In the genomic region with DNA sequence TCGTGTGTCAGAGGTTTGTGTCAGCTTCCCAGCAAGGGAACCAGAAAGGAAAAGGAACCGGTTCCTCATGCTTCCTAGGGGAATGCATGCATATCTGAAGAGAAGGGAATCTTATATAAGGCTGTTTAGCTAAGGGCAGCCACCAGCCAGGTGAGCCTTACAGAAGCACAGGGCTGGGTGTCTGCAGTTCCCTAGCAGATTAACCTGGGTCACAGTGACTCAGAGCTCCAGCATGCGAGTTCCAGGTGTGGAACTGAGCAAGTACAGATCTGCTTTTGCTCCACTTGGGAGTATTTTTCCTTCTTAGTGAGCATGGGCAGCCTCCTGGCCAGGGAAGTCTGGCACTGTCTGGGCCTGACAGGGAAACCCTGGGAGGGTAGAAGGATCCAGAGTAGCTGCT, we compare ENCODE assay signal across 10 cellular contexts. TPM values are rescaled to one million over a fixed set of nuclear protein-coding genes. Genes with fewer than 3 reads are reported as not detected.
DNase-seq lines count a peak whose midpoint lies in the region; ATAC-seq, FAIRE-seq and TF ChIP-seq lines count a peak whose summit lies in the region.
"Had no signal": no experiment of that assay in that cellular context is flagged by ENCODE, and none has a peak within 500 bp of the region (broad histone marks: within the 10 kb centered on the region; RNA-seq: fewer than 3 reads in every experiment).

No MANE protein-coding gene starts in this region.

- peaks cover 10% of the 10 kb centered on the region for H3K4me1 ChIP-seq in HUES48 (ENCODE audit: control insufficient read depth, insufficient read depth, low read length)
- no peaks in the 10 kb centered on the region for H3K4me1 ChIP-seq in breast epithelium
- peaks cover 9% of the 10 kb centered on the region for H3K4me1 ChIP-seq in lower lobe of right lung
- no peaks in the 10 kb centered on the region for H3K4me1 ChIP-seq in thymus (ENCODE audit: control insufficient read depth, insufficient read depth, low read length)

- intact Hi-C loops in breast epithelium (cut with DNase I; ENCODE audit: low total_unique reads) (no loop called here), lower lobe of right lung (cut with DNase I) (no loop called here)

- no peak for TF ChIP-seq POLR2A in breast epithelium (IDR thresholded peaks at IDR 0.05)

- peak; percentile 65 to 82 for ATAC-seq in lower lobe of right lung
- ATAC-seq in HG03354 (IDR thresholded peaks at IDR 0.05; ENCODE audit: poor library complexity, severe bottlenecking, unreplicated experiment), result no peak

- H3K4me3 ChIP-seq in HUES48 (ENCODE audit: low read depth, low read length) (no peak overlapping the region), breast epithelium (no peak overlapping the region), lower lobe of right lung (no peak overlapping the region), thymus (ENCODE audit: low read length) (no peak overlapping the region)

- CTCF ChIA-PET in activated CD4-positive, alpha-beta memory T cell treated with anti-CD3 and anti-CD28 coated beads, Interleukin-2, amount 10 ng/mL, durations not matched to agents 7 days and 5 days (lab: Charles Lee), result interaction anchor here (0.6 to 4.1 kb wide), 25 partner anchors 10 to 499 kb away, joined by 3 to 19 read pairs (median 4); a partner anchor contains a TSS

- H3K27ac Mint-ChIP-seq in activated CD4-positive, alpha-beta memory T cell treated with anti-CD3 and anti-CD28 coated beads, Interleukin-2, amount 10 ng/mL, durations not matched to agents 7 days and 5 days, result no peak overlapping the region
- H3K27ac Mint-ChIP-seq: activated T-helper 1 cell treated with anti-CD3 and anti-CD28 coated beads, Interleukin-12 subunit alpha, Interleukin-12 subunit beta, Interleukin-2, Interleukin-4 antibody, amounts not matched to agents 30 ng/mL and 10 ng/mL and 1 ng/mL, durations not matched to agents 14 hours and 24 hours and 36 hours; stimulated activated memory B cell treated with anti-CD40 and anti-IgM and Interleukin-4, amounts not matched to agents 10 μg/mL and 1 μg/mL and 100 μg/mL, for 72 hours had no signal

- H3K27me3 ChIP-seq in HUES48 (ENCODE audit: control insufficient read depth, insufficient read depth, low read length), result no peaks in the 10 kb centered on the region
- H3K27me3 ChIP-seq in breast epithelium, result no peaks in the 10 kb centered on the region
- no peaks in the 10 kb centered on the region for H3K27me3 ChIP-seq in lower lobe of right lung (ENCODE audit: low read depth)
- H3K27me3 ChIP-seq in thymus (ENCODE audit: control insufficient read depth, insufficient read depth), result no peaks in the 10 kb centered on the region

- H3K9me3 Mint-ChIP-seq in activated CD4-positive, alpha-beta memory T cell treated with anti-CD3 and anti-CD28 coated beads, Interleukin-2, amount 10 ng/mL, durations not matched to agents 7 days and 5 days, result no peaks in the 10 kb centered on the region
- H3K9me3 Mint-ChIP-seq: activated T-helper 1 cell treated with anti-CD3 and anti-CD28 coated beads, Interleukin-12 subunit alpha, Interleukin-12 subunit beta, Interleukin-2, Interleukin-4 antibody, amounts not matched to agents 30 ng/mL and 10 ng/mL and 1 ng/mL, durations not matched to agents 14 hours and 24 hours and 36 hours; CD8-positive, alpha-beta memory T cell; stimulated activated memory B cell treated with anti-CD40 and anti-IgM and Interleukin-4, amounts not matched to agents 10 μg/mL and 1 μg/mL and 100 μg/mL, for 72 hours had no signal

- H3K9ac ChIP-seq in HUES48 (ENCODE audit: low read depth, low read length), result no peak overlapping the region

- H3K27ac ChIP-seq in HUES48 (ENCODE audit: low read depth, low read length) (peak overlapping the region; percentile 50), breast epithelium (peak overlapping the region; percentile 56 to 79), lower lobe of right lung (peak overlapping the region; percentile 38), thymus (ENCODE audit: low read depth) (peak overlapping the region; percentile 56)

- H3K4me1 Mint-ChIP-seq in activated CD4-positive, alpha-beta memory T cell treated with anti-CD3 and anti-CD28 coated beads, Interleukin-2, amount 10 ng/mL, durations not matched to agents 7 days and 5 days, result no peaks in the 10 kb centered on the region
- H3K4me1 Mint-ChIP-seq: CD8-positive, alpha-beta memory T cell had no signal

- no peak overlapping the region for H3K4me3 Mint-ChIP-seq in activated CD4-positive, alpha-beta memory T cell treated with anti-CD3 and anti-CD28 coated beads, Interleukin-2, amount 10 ng/mL, durations not matched to agents 7 days and 5 days
- H3K4me3 Mint-ChIP-seq: activated T-helper 1 cell treated with anti-CD3 and anti-CD28 coated beads, Interleukin-12 subunit alpha, Interleukin-12 subunit beta, Interleukin-2, Interleukin-4 antibody, amounts not matched to agents 30 ng/mL and 10 ng/mL and 1 ng/mL, durations not matched to agents 14 hours and 24 hours and 36 hours; CD8-positive, alpha-beta memory T cell; stimulated activated memory B cell treated with anti-CD40 and anti-IgM and Interleukin-4, amounts not matched to agents 10 μg/mL and 1 μg/mL and 100 μg/mL, for 72 hours had no signal

- POLR2A ChIA-PET in activated CD4-positive, alpha-beta memory T cell treated with anti-CD3 and anti-CD28 coated beads, Interleukin-2, amount 10 ng/mL, durations not matched to agents 7 days and 5 days (lab: Charles Lee), result interaction anchor here (0.6 to 1.4 kb wide), 2 partner anchors 13 to 171 kb away, joined by 3 read pairs; a partner anchor contains a TSS

- H3K9me3 ChIP-seq in HUES48 (ENCODE audit: control insufficient read depth, insufficient read depth, low read length) (no peaks in the 10 kb centered on the region), breast epithelium (no peaks in the 10 kb centered on the region), lower lobe of right lung (no peaks in the 10 kb centered on the region), thymus (ENCODE audit: control insufficient read depth) (no peaks in the 10 kb centered on the region)

- H3K36me3 Mint-ChIP-seq in activated CD4-positive, alpha-beta memory T cell treated with anti-CD3 and anti-CD28 coated beads, Interleukin-2, amount 10 ng/mL, durations not matched to agents 7 days and 5 days (ENCODE audit: low read depth), result no peaks in the 10 kb centered on the region
- H3K36me3 Mint-ChIP-seq: stimulated activated memory B cell treated with anti-CD40 and anti-IgM and Interleukin-4, amounts not matched to agents 10 μg/mL and 1 μg/mL and 100 μg/mL, for 72 hours had no signal

- no peak for TF ChIP-seq CTCF in breast epithelium (IDR thresholded peaks at IDR 0.05)
- no peak for TF ChIP-seq CTCF in lower lobe of right lung (IDR thresholded peaks at IDR 0.05)

- FAIRE-seq in urothelium cell line (lab: Jason Lieb, UNC), result no peak

- H3K36me3 ChIP-seq in HUES48 (ENCODE audit: control insufficient read depth, insufficient read depth, low read length) (peaks cover 16% of the 10 kb centered on the region), breast epithelium (no peaks in the 10 kb centered on the region), lower lobe of right lung (peaks cover 42% of the 10 kb centered on the region), thymus (ENCODE audit: control insufficient read depth, insufficient read depth) (no peaks in the 10 kb centered on the region)

- 96% methylated on average over 3 of the region's 3 CpGs for WGBS in thymus

- DNase-seq in breast epithelium (ENCODE audit: low spot score in 2 of 2) (peak in 1 of 2 donors; percentile 39), lower lobe of right lung (no peak), urothelium cell line (ENCODE audit: low spot score) (no peak)
- no peak for DNase-seq in activated CD4-positive, alpha-beta memory T cell treated with anti-CD3 and anti-CD28 coated beads, Interleukin-2, amount 10 ng/mL, durations not matched to agents 7 days and 5 days

- no peaks in the 10 kb centered on the region for H3K27me3 Mint-ChIP-seq in activated CD4-positive, alpha-beta memory T cell treated with anti-CD3 and anti-CD28 coated beads, Interleukin-2, amount 10 ng/mL, durations not matched to agents 7 days and 5 days
- H3K27me3 Mint-ChIP-seq: CD8-positive, alpha-beta memory T cell; stimulated activated memory B cell treated with anti-CD40 and anti-IgM and Interleukin-4, amounts not matched to agents 10 μg/mL and 1 μg/mL and 100 μg/mL, for 72 hours had no signal

RNA-seq across cellular contexts. Expression of a gene that starts 1.0 kb away (rescaled TPM):
- total RNA-seq in breast epithelium (not detected), lower lobe of right lung (0.35 TPM)
- polyA plus RNA-seq in thymus, result 0.68 TPM
- total RNA-seq in activated CD4-positive, alpha-beta memory T cell treated with anti-CD3 and anti-CD28 coated beads, Interleukin-2, amount 10 ng/mL, durations not matched to agents 7 days and 5 days, result under 1 TPM in 1 of 2 experiments, not detected in 1; 0.15 TPM
- total RNA-seq: activated T-helper 1 cell treated with anti-CD3 and anti-CD28 coated beads, Interleukin-12 subunit alpha, Interleukin-12 subunit beta, Interleukin-2, Interleukin-4 antibody, amounts not matched to agents 30 ng/mL and 10 ng/mL and 1 ng/mL, durations not matched to agents 14 hours and 24 hours and 36 hours; CD8-positive, alpha-beta memory T cell had no signal
- polyA plus RNA-seq: CD8-positive, alpha-beta memory T cell had no signal

RNA-seq across cellular contexts. Expression of a gene that starts 12.6 kb away (rescaled TPM):
- 10 to 100 TPM in 1 of 3 donors, 1 to 10 TPM in 2; 1.9 to 11.0 (median 2.3) TPM for total RNA-seq in breast epithelium
- 1.1 TPM for total RNA-seq in lower lobe of right lung
- polyA plus RNA-seq in thymus, result 0.18 TPM
- total RNA-seq in activated CD4-positive, alpha-beta memory T cell treated with anti-CD3 and anti-CD28 coated beads, Interleukin-2, amount 10 ng/mL, durations not matched to agents 7 days and 5 days, result not detected
- total RNA-seq: activated T-helper 1 cell treated with anti-CD3 and anti-CD28 coated beads, Interleukin-12 subunit alpha, Interleukin-12 subunit beta, Interleukin-2, Interleukin-4 antibody, amounts not matched to agents 30 ng/mL and 10 ng/mL and 1 ng/mL, durations not matched to agents 14 hours and 24 hours and 36 hours; CD8-positive, alpha-beta memory T cell had no signal
- polyA plus RNA-seq: CD8-positive, alpha-beta memory T cell had no signal

RNA-seq across cellular contexts. Expression of a gene that starts 17.9 kb away (rescaled TPM):
- total RNA-seq in breast epithelium (under 1 TPM in 2 of 3 donors, not detected in 1; 0.32 to 0.33 TPM), lower lobe of right lung (not detected)
- not detected for polyA plus RNA-seq in thymus
- total RNA-seq in activated CD4-positive, alpha-beta memory T cell treated with anti-CD3 and anti-CD28 coated beads, Interleukin-2, amount 10 ng/mL, durations not matched to agents 7 days and 5 days, result not detected
- total RNA-seq: activated T-helper 1 cell treated with anti-CD3 and anti-CD28 coated beads, Interleukin-12 subunit alpha, Interleukin-12 subunit beta, Interleukin-2, Interleukin-4 antibody, amounts not matched to agents 30 ng/mL and 10 ng/mL and 1 ng/mL, durations not matched to agents 14 hours and 24 hours and 36 hours; CD8-positive, alpha-beta memory T cell had no signal
- polyA plus RNA-seq: CD8-positive, alpha-beta memory T cell had no signal
